Comparison of ENCODE assay signal across 8 cellular contexts in the genomic region with DNA sequence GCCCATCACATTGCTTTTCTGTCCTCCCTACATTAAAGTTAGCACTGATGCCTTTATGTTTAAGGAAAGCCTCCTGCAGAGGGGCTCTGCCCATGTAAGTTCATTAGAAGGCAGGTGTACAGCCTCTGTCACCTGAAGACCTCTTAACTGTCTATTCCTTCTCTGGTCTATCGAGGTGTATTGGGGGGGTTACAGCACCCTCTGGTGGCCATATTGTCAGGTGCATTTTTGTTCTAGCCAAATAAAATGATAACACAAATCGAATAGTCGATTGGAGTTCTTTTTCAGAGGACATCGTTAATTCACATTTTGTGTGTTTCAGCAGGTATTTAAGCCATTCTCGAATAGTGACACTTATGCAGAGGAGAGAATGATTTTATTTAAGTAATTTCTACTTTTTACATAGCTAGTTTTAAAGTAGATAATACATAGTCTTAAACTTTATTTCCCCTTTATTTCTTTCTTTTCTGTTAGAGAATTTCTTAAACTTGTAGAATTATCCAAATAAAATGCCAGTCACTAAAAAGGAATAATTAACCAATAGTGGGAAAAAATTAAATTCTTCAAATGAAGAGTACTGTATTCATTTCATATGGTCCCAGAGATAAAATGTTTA.
DNase-seq lines count a peak whose midpoint lies in the region; ATAC-seq and TF ChIP-seq lines count a peak whose summit lies in the region.

No MANE protein-coding gene starts in this region.

- DNase-seq in AG04449 (ENCODE audit: low read depth, low spot score): no peak
- DNase-seq in NCI-H2171 (lab: John Stamatoyannopoulos, UW): peak; percentile 26
- DNase-seq in activated CD4-positive, alpha-beta T cell treated with anti-CD3 and anti-CD28 coated beads for 48 hours: peak; percentile 74
- peak; percentile 76 for DNase-seq in dermis blood vessel endothelial cell
- peak; percentile 68 for DNase-seq in mucosa of gallbladder (ENCODE audit: low spot score)
- DNase-seq in stimulated activated naive CD8-positive, alpha-beta T cell treated with anti-CD3 and anti-CD28 coated beads, Interleukin-15, amount 100 ng/mL, for 72 hours: peak; percentile 61
- DNase-seq in DMS153 (lab: John Stamatoyannopoulos, UW): no peak

- ATAC-seq in GM18868 (IDR thresholded peaks at IDR 0.05; ENCODE audit: unreplicated experiment): peak; percentile 50
- ATAC-seq in stimulated activated naive CD8-positive, alpha-beta T cell treated with anti-CD3 and anti-CD28 coated beads, Interleukin-15, amount 100 ng/mL, for 72 hours: peak; percentile 62

- H3K9me3 Mint-ChIP-seq in stimulated activated naive CD8-positive, alpha-beta T cell treated with anti-CD3 and anti-CD28 coated beads, Interleukin-15, amount 100 ng/mL, for 72 hours: no peaks in the 10 kb centered on the region

- peak; percentile 68 for TF ChIP-seq CTCF in AG04449 (IDR thresholded peaks at IDR 0.05; ENCODE audit: insufficient read depth, low read length, missing control alignments)

- H3K4me3 Mint-ChIP-seq in stimulated activated naive CD8-positive, alpha-beta T cell treated with anti-CD3 and anti-CD28 coated beads, Interleukin-15, amount 100 ng/mL, for 72 hours: no peak overlapping the region

- POLR2A ChIA-PET in AG04449 (lab: Yijun Ruan, JAX): no interaction called here

- no peak overlapping the region for H3K4me3 ChIP-seq in AG04449 (ENCODE audit: low read depth, low read length)

- H3K4me1 Mint-ChIP-seq in stimulated activated naive CD8-positive, alpha-beta T cell treated with anti-CD3 and anti-CD28 coated beads, Interleukin-15, amount 100 ng/mL, for 72 hours: no peaks in the 10 kb centered on the region

- H3K27ac Mint-ChIP-seq in stimulated activated naive CD8-positive, alpha-beta T cell treated with anti-CD3 and anti-CD28 coated beads, Interleukin-15, amount 100 ng/mL, for 72 hours: no peak overlapping the region

- no peaks in the 10 kb centered on the region for H3K27me3 Mint-ChIP-seq in stimulated activated naive CD8-positive, alpha-beta T cell treated with anti-CD3 and anti-CD28 coated beads, Interleukin-15, amount 100 ng/mL, for 72 hours

- CTCF ChIA-PET in AG04449 (lab: Yijun Ruan, JAX): interaction anchor here (0.7 to 9.4 kb wide), 41 partner anchors 8 to 583 kb away, joined by 3 to 122 read pairs (median 4); a partner anchor contains a TSS

Comparison
In these comparisons a context has a peak if more than half of its experiments do, and no peak if none do; other contexts are left out.
1. DNase-seq: peak in NCI-H2171 (single experiment), activated CD4-positive, alpha-beta T cell treated with anti-CD3 and anti-CD28 coated beads for 48 hours (single experiment), dermis blood vessel endothelial cell (single experiment), mucosa of gallbladder (single experiment) and stimulated activated naive CD8-positive, alpha-beta T cell treated with anti-CD3 and anti-CD28 coated beads, Interleukin-15, amount 100 ng/mL, for 72 hours (2 of 2); none in AG04449 (single experiment) and DMS153 (single experiment).